11 cellular contexts compared by ENCODE assay signal in genomic region chr1:109242387-109242786, GRCh38. TPM values are rescaled to one million over a fixed set of nuclear protein-coding genes. Genes with fewer than 3 reads are reported as not detected.
DNase-seq lines count a peak whose midpoint lies in the region; ATAC-seq and TF ChIP-seq lines count a peak whose summit lies in the region.
"Had no signal": no experiment of that assay in that cellular context is flagged by ENCODE, and none has a peak within 500 bp of the region (broad histone marks: within the 10 kb centered on the region; RNA-seq: fewer than 3 reads in every experiment).

No MANE protein-coding gene starts in this region.

- H3K27ac ChIP-seq in GM23338 (ENCODE audit: low read depth) (no peak overlapping the region), psoas muscle (no peak overlapping the region)
- H3K27ac ChIP-seq: HL-60, thyroid gland had no signal

- H3K4me1 ChIP-seq in GM23338 (ENCODE audit: insufficient read depth): peaks cover 51% of the 10 kb centered on the region
- peaks cover 31% of the 10 kb centered on the region for H3K4me1 ChIP-seq in psoas muscle

- no peaks in the 10 kb centered on the region for H4K20me1 ChIP-seq in GM23338 (replicated peaks; ENCODE audit: insufficient read depth)

- H3K27me3 ChIP-seq in GM23338 (ENCODE audit: insufficient read depth): no peaks in the 10 kb centered on the region
- no peaks in the 10 kb centered on the region for H3K27me3 ChIP-seq in psoas muscle (ENCODE audit: insufficient read depth in 3 of 3, low read length in 2 of 3)
- H3K27me3 ChIP-seq: thyroid gland had no signal

- H3K27ac Mint-ChIP-seq in GM23338: peak overlapping the region; percentile 24; the same call in 1 of the 2 replicates
- peak overlapping the region; percentile 43 for H3K27ac Mint-ChIP-seq in T-helper 17 cell

- TF ChIP-seq CTCF in GM23338 (conservative IDR thresholded peaks at IDR 0.05; ENCODE audit: low read depth in 2 of 2) (no peak), psoas muscle (IDR thresholded peaks at IDR 0.05) (no peak)

- H3K9me3 Mint-ChIP-seq in GM23338: no peaks in the 10 kb centered on the region; the same call in 1 of the 3 replicates

- H2AFZ ChIP-seq in GM23338: no peak overlapping the region; the same call in 1 of the 2 replicates

- no peak overlapping the region for H3K4me3 ChIP-seq in GM23338
- H3K4me3 ChIP-seq in psoas muscle: no peak overlapping the region
- H3K4me3 ChIP-seq: thyroid gland had no signal

- intact Hi-C loops in psoas muscle (cut with DNase I): no loop called here

- H3K79me2 ChIP-seq in GM23338 (replicated peaks; ENCODE audit: insufficient read depth): no peaks in the 10 kb centered on the region

- H3K9me2 ChIP-seq in GM23338 (ENCODE audit: insufficient read depth): no peaks in the 10 kb centered on the region

- ATAC-seq in GM23338 (no peak), T-helper 17 cell (no peak), psoas muscle (peak in 3 of 4 donors; percentile 31 to 38 (median 34)), GM21447 (IDR thresholded peaks at IDR 0.05; ENCODE audit: unreplicated experiment) (no peak)

- H3K4me1 Mint-ChIP-seq in GM23338 (peaks cover 51% of the 10 kb centered on the region), T-helper 17 cell (peaks cover 21% of the 10 kb centered on the region)

- peaks cover 17% of the 10 kb centered on the region for H3K36me3 Mint-ChIP-seq in GM23338 (ENCODE audit: low read depth)
- H3K36me3 Mint-ChIP-seq in T-helper 17 cell (ENCODE audit: low read depth): no peaks in the 10 kb centered on the region

- DNase-seq in GM23338 (ENCODE audit: low spot score) (no peak), T-helper 17 cell (no peak), fibroblast of gingiva (ENCODE audit: low read depth) (peak; percentile 15), psoas muscle (no peak), NAMALWA (ENCODE audit: low spot score) (no peak)
- no peak for DNase-seq in activated T-cell treated with anti-CD3 and anti-CD28 coated beads, Interleukin-2, amount 50 U/mL, for 48 hours
- DNase-seq: COR-L47, NCI-H2227 treated with DMSO at 0.1 percent for 48 hours, thyroid gland had no signal

- H3K4me2 ChIP-seq in GM23338: 0 out of 2 replicates have a peak overlapping the region, but pooled peaks have one; percentile 77

- H3F3A ChIP-seq in GM23338 (replicated peaks; ENCODE audit: low read depth): peaks cover 32% of the 10 kb centered on the region

- H3K9me3 ChIP-seq in T-helper 17 cell (ENCODE audit: control insufficient read depth, low read length, poor library complexity, severe bottlenecking): no peaks in the 10 kb centered on the region
- H3K9me3 ChIP-seq in psoas muscle: no peaks in the 10 kb centered on the region
- H3K9me3 ChIP-seq: thyroid gland had no signal

- H3K36me3 ChIP-seq in GM23338 (ENCODE audit: insufficient read depth) (peaks cover 6% of the 10 kb centered on the region), psoas muscle (ENCODE audit: insufficient read depth in 1 of 2, low read depth in 1 of 2) (peaks cover 2 to 26% of the 10 kb centered on the region in 2 donors)

- 22 to 29% (median 24%) methylated on average over 7 of the region's 7 CpGs for WGBS in psoas muscle, 3 donors

- H3K27me3 Mint-ChIP-seq in GM23338 (ENCODE audit: insufficient read depth, low read depth, poor library complexity) (peaks cover 20% of the 10 kb centered on the region), T-helper 17 cell (peaks cover 34% of the 10 kb centered on the region)

- peak overlapping the region; percentile 22; the same call in 1 of the 3 replicates for H3K4me3 Mint-ChIP-seq in GM23338
- H3K4me3 Mint-ChIP-seq in T-helper 17 cell: no peak overlapping the region

TF ChIP-seq in GM23338, 12 proteins besides CTCF, POLR2A, EP300 and RAD21 (continues in another document):
- TF ChIP-seq ETS1 (IDR thresholded peaks at IDR 0.05) (no peak), NANOG (IDR thresholded peaks at IDR 0.05; ENCODE audit: borderline replicate concordance) (no peak), POLR2AphosphoS5 (IDR thresholded peaks at IDR 0.05; ENCODE audit: low read depth) (no peak), ZNF331 (CRISPR knock-in tag; IDR thresholded peaks at IDR 0.05; ENCODE audit: low read depth) (no peak), JUNB (IDR thresholded peaks at IDR 0.05; ENCODE audit: unreplicated experiment) (no peak), STAT1 (IDR thresholded peaks at IDR 0.05; ENCODE audit: unreplicated experiment) (no peak), CREB1 (CRISPR knock-in tag; IDR thresholded peaks at IDR 0.05; ENCODE audit: low read depth) (no peak), ZNF114 (CRISPR knock-in tag; IDR thresholded peaks at IDR 0.05) (no peak)

RNA-seq across cellular contexts. Expression of gene CELSR2, which starts 7.0 kb away (rescaled TPM):
- total RNA-seq in GM23338 (2014; rRNA removed; shearing (Covaris generic)): 30.4 and 35.1 TPM in 2 replicates
- polyA plus RNA-seq in GM23338 (2016; fragmentation: Nextera tagmentation; extraction: Ambion mirVana): 11.1 and 11.2 TPM in 2 replicates
- 1 to 10 TPM; 3.2 to 3.3 TPM for total RNA-seq in T-helper 17 cell
- 10 to 100 TPM in 2 of 4 donors, 1 to 10 TPM in 2; 5.7 to 12.5 (median 10.6) TPM for total RNA-seq in psoas muscle
- 1 to 10 TPM in 2 of 3 donors, under 1 TPM in 1; 0.69 to 6.9 (median 3.7) TPM for polyA plus RNA-seq in psoas muscle

RNA-seq across cellular contexts. Expression of gene SARS1, which starts 28.7 kb away (rescaled TPM):
- total RNA-seq in GM23338 (2014; rRNA removed; shearing (Covaris generic)): 166 and 168 TPM in 2 replicates
- polyA plus RNA-seq in GM23338 (2016; fragmentation: Nextera tagmentation; extraction: Ambion mirVana): 125 and 141 TPM in 2 replicates
- 100 to 1,000 TPM in 1 of 2 donors, 10 to 100 TPM in 1; 90.8 to 120 TPM for total RNA-seq in T-helper 17 cell
- 100 to 1,000 TPM in 2 of 4 donors, 10 to 100 TPM in 2; 76.4 to 155 (median 123) TPM for total RNA-seq in psoas muscle
- polyA plus RNA-seq in psoas muscle: 100 to 1,000 TPM; 105 to 150 (median 150) TPM

RNA-seq across cellular contexts. Expression of gene PSRC1, which starts 40.6 kb away (rescaled TPM):
- 50.6 and 61.1 TPM in 2 replicates for total RNA-seq in GM23338 (2014; rRNA removed; shearing (Covaris generic))
- polyA plus RNA-seq in GM23338 (2016; fragmentation: Nextera tagmentation; extraction: Ambion mirVana) (51.4 and 55.0 TPM in 2 replicates), psoas muscle (1 to 10 TPM in 2 of 3 donors, under 1 TPM in 1; 0.14 to 2.0 (median 1.3) TPM)
- total RNA-seq in T-helper 17 cell (1 to 10 TPM; 1.2 to 1.7 TPM), psoas muscle (1 to 10 TPM in 1 of 4 donors, under 1 TPM in 3; 0.54 to 1.7 (median 0.57) TPM)

Comparison
In these comparisons a context has a peak if more than half of its experiments do, and no peak if none do; other contexts are left out.
1. ATAC-seq: peak in psoas muscle (3 of 4); none in GM23338 (single experiment), T-helper 17 cell (single experiment) and GM21447 (single experiment).
2. RNA of gene PSRC1, which starts 40.6 kb away (total RNA-seq): 50.6 to 61.1 TPM in GM23338; 1.2 to 1.7 TPM in T-helper 17 cell and 0.54 to 1.7 TPM in psoas muscle; every median in the first group is over 10 times any median in the second.